ENCODE assay signal across 1 cellular context in genomic region chr3:113557374-113557773, GRCh38.
TF ChIP-seq lines count a peak whose summit lies in the region.

No MANE protein-coding gene starts in this region.

TF ChIP-seq in IMR-90, 13 proteins besides CTCF, POLR2A, EP300 and RAD21:
- no peak for TF ChIP-seq FOS (IDR thresholded peaks at IDR 0.05; ENCODE audit: low read depth, low read length)
